Comparison of ENCODE assay signal across 17 cellular contexts in genomic region chr9:128149951-128150593, GRCh38. TPM values are rescaled to one million over a fixed set of nuclear protein-coding genes. Genes with fewer than 3 reads are reported as not detected.
A peak's percentile ranks its signal among the peaks of the same experiment; 100 is the strongest.
DNase-seq lines count a peak whose midpoint lies in the region; ATAC-seq and TF ChIP-seq lines count a peak whose summit lies in the region.
"Had no signal": no experiment of that assay in that cellular context is flagged by ENCODE, and none has a peak within 500 bp of the region (broad histone marks: within the 10 kb centered on the region; RNA-seq: fewer than 3 reads in every experiment).

No MANE protein-coding gene starts in this region.

- H3K27ac Mint-ChIP-seq in activated naive CD8-positive, alpha-beta T cell treated with anti-CD3 and anti-CD28 coated beads, Interleukin-2, amount 10 ng/mL, durations not matched to agents 7 days and 5 days = peak overlapping the region; percentile 34
- no peak overlapping the region for H3K27ac Mint-ChIP-seq in activated naive CD8-positive, alpha-beta T cell treated with anti-CD3 and anti-CD28 coated beads, Interleukin-2, amount 50 U/mL, for 24 hours
- H3K27ac Mint-ChIP-seq in chondrocyte (ENCODE audit: unreplicated experiment) = no peak overlapping the region
- no peak overlapping the region for H3K27ac Mint-ChIP-seq in activated CD8-positive, alpha-beta memory T cell treated with anti-CD3 and anti-CD28 coated beads, Interleukin-2, amount 10 ng/mL, durations not matched to agents 7 days and 5 days
- H3K27ac Mint-ChIP-seq: CD8-positive, alpha-beta memory T cell; dendritic cell treated with granulocyte-macrophage colony-stimulating factor and Interleukin-4, amounts not matched to agents 40 ng/mL and 50 ng/mL, for 4 days had no signal

- CTCF ChIA-PET in activated CD8-positive, alpha-beta memory T cell treated with anti-CD3 and anti-CD28 coated beads, Interleukin-2, amount 10 ng/mL, durations not matched to agents 7 days and 5 days (lab: Charles Lee) = no interaction called here

- no peaks in the 10 kb centered on the region for H3K27me3 ChIP-seq in right lobe of liver
- H3K27me3 ChIP-seq in brain microvascular endothelial cell (replicated peaks) = no peaks in the 10 kb centered on the region
- H3K27me3 ChIP-seq: heart right ventricle had no signal

- peaks cover 0 to 18% (median 8%) of the 10 kb centered on the region in 4 donors for H3K4me1 ChIP-seq in right lobe of liver

- no peaks in the 10 kb centered on the region for H3K9me3 ChIP-seq in right lobe of liver
- H3K9me3 ChIP-seq: heart right ventricle had no signal

- TF ChIP-seq POLR2A in right lobe of liver (IDR thresholded peaks at IDR 0.05) = no peak

- intact Hi-C loops in right lobe of liver (cut with DNase I) = no loop called here

- TF ChIP-seq CTCF in chondrocyte (IDR thresholded peaks at IDR 0.05) (no peak), right lobe of liver (IDR thresholded peaks at IDR 0.05) (no peak), brain microvascular endothelial cell (IDR thresholded peaks at IDR 0.05; ENCODE audit: low read depth, low read length, missing control alignments) (no peak)

- no peak for DNase-seq in activated naive CD8-positive, alpha-beta T cell treated with anti-CD3 and anti-CD28 coated beads, Interleukin-2, amount 10 ng/mL, durations not matched to agents 7 days and 5 days
- DNase-seq in activated naive CD8-positive, alpha-beta T cell treated with anti-CD3 and anti-CD28 coated beads, Interleukin-2, amount 50 U/mL, for 24 hours = no peak
- DNase-seq in chondrocyte (ENCODE audit: low spot score) = peak; percentile 76
- DNase-seq in right lobe of liver = peak in 2 of 3 donors; percentile 46 to 55
- DNase-seq in dedifferentiated amniotic fluid mesenchymal stem cell (ENCODE audit: extremely low spot score) = no peak
- DNase-seq in activated CD8-positive, alpha-beta memory T cell treated with anti-CD3 and anti-CD28 coated beads, Interleukin-2, amount 10 ng/mL, durations not matched to agents 7 days and 5 days = no peak
- no peak for DNase-seq in brain microvascular endothelial cell
- DNase-seq in activated CD4-positive, alpha-beta T cell treated with anti-CD3 and anti-CD28 coated beads for 48 hours = no peak
- DNase-seq: activated CD4-positive, alpha-beta T cell treated with anti-CD3 and anti-CD28 coated beads, Interleukin-2, amount 50 U/mL, for 1 hour; CD8-positive, alpha-beta memory T cell; NCI-H187; substantia nigra had no signal

- H3K4me3 ChIP-seq in right lobe of liver (no peak overlapping the region), brain microvascular endothelial cell (ENCODE audit: low read depth, low read length) (no peak overlapping the region)
- H3K4me3 ChIP-seq: heart right ventricle had no signal

- no peak for ATAC-seq in activated naive CD8-positive, alpha-beta T cell treated with anti-CD3 and anti-CD28 coated beads, Interleukin-2, amount 10 ng/mL, durations not matched to agents 7 days and 5 days (ENCODE audit: low read depth)
- ATAC-seq in activated naive CD8-positive, alpha-beta T cell treated with anti-CD3 and anti-CD28 coated beads, Interleukin-2, amount 50 U/mL, for 24 hours = no peak
- no peak for ATAC-seq in right lobe of liver
- ATAC-seq in activated CD8-positive, alpha-beta memory T cell treated with anti-CD3 and anti-CD28 coated beads, Interleukin-2, amount 10 ng/mL, durations not matched to agents 7 days and 5 days = no peak

- in situ Hi-C loops in brain microvascular endothelial cell (cut with HindIII; ENCODE audit: low pct_ligation_motif_present, low sequenced_read_pairs) = no loop called here

- 46% methylated on average over 6 of the region's 11 CpGs for WGBS in right lobe of liver (ENCODE audit: insufficient coverage, low coverage, low lambda C conversion rate, missing lambda C conversion rate)

- H3K27me3 Mint-ChIP-seq in activated naive CD8-positive, alpha-beta T cell treated with anti-CD3 and anti-CD28 coated beads, Interleukin-2, amount 10 ng/mL, durations not matched to agents 7 days and 5 days = no peaks in the 10 kb centered on the region
- no peaks in the 10 kb centered on the region for H3K27me3 Mint-ChIP-seq in activated naive CD8-positive, alpha-beta T cell treated with anti-CD3 and anti-CD28 coated beads, Interleukin-2, amount 50 U/mL, for 24 hours
- H3K27me3 Mint-ChIP-seq in chondrocyte (ENCODE audit: low read depth) = no peaks in the 10 kb centered on the region
- no peaks in the 10 kb centered on the region for H3K27me3 Mint-ChIP-seq in activated CD8-positive, alpha-beta memory T cell treated with anti-CD3 and anti-CD28 coated beads, Interleukin-2, amount 10 ng/mL, durations not matched to agents 7 days and 5 days

- no peaks in the 10 kb centered on the region for H3K36me3 ChIP-seq in right lobe of liver
- H3K36me3 ChIP-seq in brain microvascular endothelial cell (replicated peaks) = no peaks in the 10 kb centered on the region
- H3K36me3 ChIP-seq: heart right ventricle had no signal

- no peaks in the 10 kb centered on the region for H3K36me3 Mint-ChIP-seq in activated naive CD8-positive, alpha-beta T cell treated with anti-CD3 and anti-CD28 coated beads, Interleukin-2, amount 10 ng/mL, durations not matched to agents 7 days and 5 days
- H3K36me3 Mint-ChIP-seq in activated naive CD8-positive, alpha-beta T cell treated with anti-CD3 and anti-CD28 coated beads, Interleukin-2, amount 50 U/mL, for 24 hours (ENCODE audit: low read depth) = no peaks in the 10 kb centered on the region
- no peaks in the 10 kb centered on the region for H3K36me3 Mint-ChIP-seq in chondrocyte (ENCODE audit: low read depth)
- H3K36me3 Mint-ChIP-seq in activated CD8-positive, alpha-beta memory T cell treated with anti-CD3 and anti-CD28 coated beads, Interleukin-2, amount 10 ng/mL, durations not matched to agents 7 days and 5 days = no peaks in the 10 kb centered on the region
- H3K36me3 Mint-ChIP-seq: CD8-positive, alpha-beta memory T cell had no signal

- no peak overlapping the region for H3K4me3 Mint-ChIP-seq in activated naive CD8-positive, alpha-beta T cell treated with anti-CD3 and anti-CD28 coated beads, Interleukin-2, amount 10 ng/mL, durations not matched to agents 7 days and 5 days
- H3K4me3 Mint-ChIP-seq in activated naive CD8-positive, alpha-beta T cell treated with anti-CD3 and anti-CD28 coated beads, Interleukin-2, amount 50 U/mL, for 24 hours = no peak overlapping the region
- no peak overlapping the region for H3K4me3 Mint-ChIP-seq in chondrocyte (ENCODE audit: unreplicated experiment)
- no peak overlapping the region for H3K4me3 Mint-ChIP-seq in activated CD8-positive, alpha-beta memory T cell treated with anti-CD3 and anti-CD28 coated beads, Interleukin-2, amount 10 ng/mL, durations not matched to agents 7 days and 5 days
- H3K4me3 Mint-ChIP-seq: CD8-positive, alpha-beta memory T cell; dendritic cell treated with granulocyte-macrophage colony-stimulating factor and Interleukin-4, amounts not matched to agents 40 ng/mL and 50 ng/mL, for 4 days had no signal

- H3K4me1 Mint-ChIP-seq in activated naive CD8-positive, alpha-beta T cell treated with anti-CD3 and anti-CD28 coated beads, Interleukin-2, amount 10 ng/mL, durations not matched to agents 7 days and 5 days = peaks cover 3% of the 10 kb centered on the region
- no peaks in the 10 kb centered on the region for H3K4me1 Mint-ChIP-seq in activated naive CD8-positive, alpha-beta T cell treated with anti-CD3 and anti-CD28 coated beads, Interleukin-2, amount 50 U/mL, for 24 hours
- peaks cover 4% of the 10 kb centered on the region for H3K4me1 Mint-ChIP-seq in chondrocyte (ENCODE audit: low read depth)
- no peaks in the 10 kb centered on the region for H3K4me1 Mint-ChIP-seq in activated CD8-positive, alpha-beta memory T cell treated with anti-CD3 and anti-CD28 coated beads, Interleukin-2, amount 10 ng/mL, durations not matched to agents 7 days and 5 days
- H3K4me1 Mint-ChIP-seq: CD8-positive, alpha-beta memory T cell had no signal

- POLR2A ChIA-PET in activated naive CD8-positive, alpha-beta T cell treated with anti-CD3 and anti-CD28 coated beads, Interleukin-2, amount 10 ng/mL, durations not matched to agents 7 days and 5 days (lab: Charles Lee) = no interaction called here

- no peak overlapping the region for H3K27ac ChIP-seq in right lobe of liver
- no peak overlapping the region for H3K27ac ChIP-seq in brain microvascular endothelial cell

- H3K9me3 Mint-ChIP-seq in activated naive CD8-positive, alpha-beta T cell treated with anti-CD3 and anti-CD28 coated beads, Interleukin-2, amount 10 ng/mL, durations not matched to agents 7 days and 5 days = no peaks in the 10 kb centered on the region
- no peaks in the 10 kb centered on the region for H3K9me3 Mint-ChIP-seq in activated naive CD8-positive, alpha-beta T cell treated with anti-CD3 and anti-CD28 coated beads, Interleukin-2, amount 50 U/mL, for 24 hours
- H3K9me3 Mint-ChIP-seq in chondrocyte (ENCODE audit: low read depth) = no peaks in the 10 kb centered on the region
- H3K9me3 Mint-ChIP-seq in activated CD8-positive, alpha-beta memory T cell treated with anti-CD3 and anti-CD28 coated beads, Interleukin-2, amount 10 ng/mL, durations not matched to agents 7 days and 5 days (ENCODE audit: low read depth) = no peaks in the 10 kb centered on the region
- H3K9me3 Mint-ChIP-seq: CD8-positive, alpha-beta memory T cell; dendritic cell treated with granulocyte-macrophage colony-stimulating factor and Interleukin-4, amounts not matched to agents 40 ng/mL and 50 ng/mL, for 4 days had no signal

RNA-seq across cellular contexts. Expression of gene LCN2, which starts 0.8 kb away (rescaled TPM):
- total RNA-seq in activated naive CD8-positive, alpha-beta T cell treated with anti-CD3 and anti-CD28 coated beads, Interleukin-2, amount 10 ng/mL, durations not matched to agents 7 days and 5 days = not detected
- total RNA-seq in chondrocyte (not detected in 3 replicates), right lobe of liver (10 to 100 TPM in 4 of 6 experiments, 1 to 10 TPM in 2; 2.7 to 81.8 (median 18.1) TPM)
- total RNA-seq in activated CD8-positive, alpha-beta memory T cell treated with anti-CD3 and anti-CD28 coated beads, Interleukin-2, amount 10 ng/mL, durations not matched to agents 7 days and 5 days = not detected
- total RNA-seq: A673; CD8-positive, alpha-beta memory T cell; fibroblast of lung; pulmonary artery endothelial cell had no signal

RNA-seq across cellular contexts. Expression of gene BBLN, which starts 10.0 kb away (rescaled TPM):
- total RNA-seq in activated naive CD8-positive, alpha-beta T cell treated with anti-CD3 and anti-CD28 coated beads, Interleukin-2, amount 10 ng/mL, durations not matched to agents 7 days and 5 days = 10 to 100 TPM; 77.6 to 90.9 TPM
- 78.8 to 85.3 TPM (median 80.2 TPM) in 3 replicates for total RNA-seq in chondrocyte
- total RNA-seq in right lobe of liver = 100 to 1,000 TPM in 2 of 6 experiments, 10 to 100 TPM in 4; 13.5 to 192 (median 17.7) TPM
- 10 to 100 TPM; 85.1 to 85.3 TPM for total RNA-seq in activated CD8-positive, alpha-beta memory T cell treated with anti-CD3 and anti-CD28 coated beads, Interleukin-2, amount 10 ng/mL, durations not matched to agents 7 days and 5 days

RNA-seq across cellular contexts. Expression of gene PTGES2, which starts 22.5 kb away (rescaled TPM):
- 10 to 100 TPM; 51.8 to 53.2 TPM for total RNA-seq in activated naive CD8-positive, alpha-beta T cell treated with anti-CD3 and anti-CD28 coated beads, Interleukin-2, amount 10 ng/mL, durations not matched to agents 7 days and 5 days
- total RNA-seq in chondrocyte (43.5 to 53.6 TPM (median 49.3 TPM) in 3 replicates), right lobe of liver (10 to 100 TPM; 27.2 to 67.2 (median 30.5) TPM)
- total RNA-seq in activated CD8-positive, alpha-beta memory T cell treated with anti-CD3 and anti-CD28 coated beads, Interleukin-2, amount 10 ng/mL, durations not matched to agents 7 days and 5 days = 10 to 100 TPM; 51.0 to 56.4 TPM

RNA-seq across cellular contexts. Expression of gene CIZ1, which starts 41.3 kb away (rescaled TPM):
- 100 to 1,000 TPM; 149 to 152 TPM for total RNA-seq in activated naive CD8-positive, alpha-beta T cell treated with anti-CD3 and anti-CD28 coated beads, Interleukin-2, amount 10 ng/mL, durations not matched to agents 7 days and 5 days
- total RNA-seq in chondrocyte = 130 to 147 TPM (median 140 TPM) in 3 replicates
- total RNA-seq in right lobe of liver = 10 to 100 TPM; 15.9 to 33.5 (median 24.0) TPM
- total RNA-seq in activated CD8-positive, alpha-beta memory T cell treated with anti-CD3 and anti-CD28 coated beads, Interleukin-2, amount 10 ng/mL, durations not matched to agents 7 days and 5 days = 100 to 1,000 TPM; 140 to 153 TPM

RNA-seq across cellular contexts. Expression of gene DNM1, which starts 53.1 kb away (rescaled TPM):
- 1 to 10 TPM; 1.2 to 1.4 TPM for total RNA-seq in activated naive CD8-positive, alpha-beta T cell treated with anti-CD3 and anti-CD28 coated beads, Interleukin-2, amount 10 ng/mL, durations not matched to agents 7 days and 5 days
- total RNA-seq in chondrocyte (87.0 to 127 TPM (median 91.9 TPM) in 3 replicates), right lobe of liver (1 to 10 TPM in 4 of 6 experiments, under 1 TPM in 2; 0.43 to 3.1 (median 1.8) TPM)
- under 1 TPM; 0.40 to 0.79 TPM for total RNA-seq in activated CD8-positive, alpha-beta memory T cell treated with anti-CD3 and anti-CD28 coated beads, Interleukin-2, amount 10 ng/mL, durations not matched to agents 7 days and 5 days

Comparison
In these comparisons a context has a peak if more than half of its experiments do, and no peak if none do; other contexts are left out.
1. DNase-seq: peak in chondrocyte (single experiment) and right lobe of liver (2 of 3); none in activated naive CD8-positive, alpha-beta T cell treated with anti-CD3 and anti-CD28 coated beads, Interleukin-2, amount 10 ng/mL, durations not matched to agents 7 days and 5 days (single experiment), activated naive CD8-positive, alpha-beta T cell treated with anti-CD3 and anti-CD28 coated beads, Interleukin-2, amount 50 U/mL, for 24 hours (single experiment), dedifferentiated amniotic fluid mesenchymal stem cell (single experiment), activated CD8-positive, alpha-beta memory T cell treated with anti-CD3 and anti-CD28 coated beads, Interleukin-2, amount 10 ng/mL, durations not matched to agents 7 days and 5 days (single experiment), brain microvascular endothelial cell (single experiment) and activated CD4-positive, alpha-beta T cell treated with anti-CD3 and anti-CD28 coated beads for 48 hours (single experiment).